1 cellular context compared by ENCODE assay signal in the genomic region with DNA sequence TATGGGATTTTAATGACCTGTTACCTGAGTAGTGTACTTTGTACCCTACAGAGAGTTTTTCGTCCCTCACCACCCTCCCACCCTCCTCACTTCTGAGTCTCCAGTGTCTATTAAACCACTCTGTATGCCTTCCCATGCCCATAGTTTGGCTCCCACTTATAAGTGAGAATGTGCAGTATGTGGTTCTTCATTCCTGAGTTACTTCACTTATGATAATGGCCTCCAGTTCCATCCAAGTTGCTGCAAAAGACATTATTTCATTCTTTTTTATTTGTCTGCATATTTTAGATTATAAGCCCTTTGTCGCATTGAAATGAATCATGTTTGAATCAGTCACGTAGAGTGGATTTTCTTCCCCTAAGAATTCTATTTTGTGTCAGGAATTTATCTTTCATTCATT.
TF ChIP-seq lines count a peak whose summit lies in the region.

No MANE protein-coding gene starts in this region.

TF ChIP-seq in HepG2, 621 proteins besides CTCF, POLR2A, EP300 and RAD21:
- TF ChIP-seq, protein P1, sequence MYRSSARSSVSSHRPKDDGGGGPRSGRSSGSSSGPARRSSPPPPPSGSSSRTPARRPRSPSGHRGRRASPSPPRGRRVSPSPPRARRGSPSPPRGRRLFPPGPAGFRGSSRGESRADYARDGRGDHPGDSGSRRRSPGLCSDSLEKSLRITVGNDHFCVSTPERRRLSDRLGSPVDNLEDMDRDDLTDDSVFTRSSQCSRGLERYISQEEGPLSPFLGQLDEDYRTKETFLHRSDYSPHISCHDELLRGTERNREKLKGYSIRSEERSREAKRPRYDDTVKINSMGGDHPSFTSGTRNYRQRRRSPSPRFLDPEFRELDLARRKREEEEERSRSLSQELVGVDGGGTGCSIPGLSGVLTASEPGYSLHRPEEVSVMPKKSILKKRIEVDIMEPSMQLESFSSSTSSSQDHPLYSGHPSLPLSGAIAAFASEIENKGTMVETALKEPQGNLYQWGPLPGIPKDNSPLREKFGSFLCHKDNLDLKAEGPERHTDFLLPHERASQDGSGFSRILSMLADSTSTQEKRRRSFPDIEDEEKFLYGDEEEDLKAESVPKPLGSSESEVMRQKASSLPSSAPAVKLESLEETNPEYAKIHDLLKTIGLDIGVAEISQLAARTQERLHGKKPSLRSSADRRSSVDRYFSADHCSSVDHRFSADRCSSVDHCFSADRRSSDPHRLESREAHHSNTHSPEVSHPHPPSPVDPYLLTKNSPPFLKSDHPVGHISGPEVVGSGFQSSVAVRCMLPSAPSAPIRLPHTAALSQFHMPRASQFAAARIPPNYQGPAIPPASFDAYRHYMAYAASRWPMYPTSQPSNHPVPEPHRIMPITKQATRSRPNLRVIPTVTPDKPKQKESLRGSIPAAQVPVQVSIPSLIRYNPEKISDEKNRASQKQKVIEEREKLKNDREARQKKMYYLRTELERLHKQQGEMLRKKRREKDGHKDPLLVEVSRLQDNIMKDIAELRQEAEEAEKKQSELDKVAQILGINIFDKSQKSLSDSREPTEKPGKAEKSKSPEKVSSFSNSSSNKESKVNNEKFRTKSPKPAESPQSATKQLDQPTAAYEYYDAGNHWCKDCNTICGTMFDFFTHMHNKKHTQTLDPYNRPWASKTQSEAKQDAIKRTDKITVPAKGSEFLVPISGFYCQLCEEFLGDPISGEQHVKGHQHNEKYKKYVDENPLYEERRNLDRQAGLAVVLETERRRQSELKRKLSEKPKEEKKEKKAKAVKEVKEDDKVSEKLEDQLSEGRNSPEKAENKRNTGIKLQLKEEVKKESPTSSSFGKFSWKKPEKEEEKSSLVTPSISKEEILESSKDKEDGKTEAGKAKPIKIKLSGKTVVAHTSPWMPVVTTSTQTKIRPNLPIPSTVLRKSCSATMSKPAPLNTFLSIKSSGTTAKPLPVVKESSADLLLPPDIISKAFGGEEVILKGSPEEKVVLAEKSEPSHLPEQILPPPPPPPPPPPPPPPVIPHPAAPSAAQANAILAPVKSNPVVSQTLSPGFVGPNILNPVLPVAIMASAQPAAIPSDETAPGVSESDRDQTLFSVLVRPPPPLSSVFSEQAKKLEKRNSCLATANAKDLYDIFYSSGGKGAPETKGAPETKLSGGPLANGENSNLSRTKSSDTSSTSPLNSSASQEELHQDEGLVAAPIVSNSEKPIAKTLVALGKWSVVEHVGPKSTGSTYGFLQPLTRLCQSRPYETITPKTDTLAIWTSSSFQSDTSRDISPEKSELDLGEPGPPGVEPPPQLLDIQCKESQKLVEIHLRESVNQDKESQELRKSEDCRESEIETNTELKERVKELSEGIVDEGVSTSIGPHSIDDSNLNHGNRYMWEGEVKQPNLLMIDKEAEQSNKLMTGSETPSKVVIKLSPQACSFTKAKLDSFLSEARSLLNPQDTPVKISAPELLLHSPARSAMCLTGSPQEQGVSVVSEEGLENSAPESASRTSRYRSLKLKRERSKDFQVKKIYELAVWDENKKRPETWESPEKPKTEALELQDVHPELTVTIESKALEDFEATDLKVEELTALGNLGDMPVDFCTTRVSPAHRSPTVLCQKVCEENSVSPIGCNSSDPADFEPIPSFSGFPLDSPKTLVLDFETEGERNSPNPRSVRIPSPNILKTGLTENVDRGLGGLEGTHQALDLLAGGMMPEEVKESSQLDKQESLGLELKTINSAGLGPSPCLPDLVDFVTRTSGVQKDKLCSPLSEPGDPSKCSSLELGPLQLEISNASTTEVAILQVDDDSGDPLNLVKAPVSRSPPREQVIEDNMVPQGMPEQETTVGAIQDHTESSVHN (CRISPR knock-in tag; IDR thresholded peaks at IDR 0.05), result no peak
- TF ChIP-seq IRX3 (CRISPR knock-in tag; IDR thresholded peaks at IDR 0.05; ENCODE audit: borderline replicate concordance, low read depth) (no peak), CHD4 (IDR thresholded peaks at IDR 0.05; ENCODE audit: borderline replicate concordance, low read length) (no peak), ZNF10 (CRISPR knock-in tag; IDR thresholded peaks at IDR 0.05; ENCODE audit: borderline replicate concordance, low read depth) (no peak), POLR2AphosphoS5 (IDR thresholded peaks at IDR 0.05; ENCODE audit: low read depth, low read length) (no peak), ZBTB7A (CRISPR knock-in tag; IDR thresholded peaks at IDR 0.05) (no peak)
TF ChIP-seq in HepG2: peak in this region for 0.
